15 cellular contexts compared by ENCODE assay signal in the genomic region with DNA sequence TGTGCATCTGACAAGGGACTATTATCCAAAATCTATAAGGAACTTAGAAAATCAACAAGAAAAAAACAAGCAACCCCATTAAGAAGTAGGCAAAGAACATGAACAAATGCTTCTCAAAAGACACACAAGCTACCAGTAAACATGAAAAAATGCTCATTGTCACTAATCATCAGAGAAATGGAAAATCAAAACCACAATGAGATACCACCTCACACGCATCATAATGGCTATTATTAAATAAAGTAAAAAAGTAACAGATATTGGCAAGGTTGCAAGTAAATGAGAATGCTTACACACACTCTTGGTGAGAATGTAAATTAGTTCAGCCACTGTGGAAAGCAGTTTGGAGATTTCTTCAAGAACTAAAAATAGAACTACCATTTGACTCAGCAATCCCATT.
DNase-seq lines count a peak whose midpoint lies in the region; TF ChIP-seq lines count a peak whose summit lies in the region.
"Had no signal": no experiment of that assay in that cellular context is flagged by ENCODE, and none has a peak within 500 bp of the region (broad histone marks: within the 10 kb centered on the region; RNA-seq: fewer than 3 reads in every experiment).

No MANE protein-coding gene starts in this region.

- H3K36me3 ChIP-seq in PC-9 (ENCODE audit: low read depth) (no peaks in the 10 kb centered on the region), testis (ENCODE audit: low read depth, missing control alignments) (no peaks in the 10 kb centered on the region)
- H3K36me3 ChIP-seq: BLaER1 had no signal

- intact Hi-C loops in PC-9 (cut with micrococcal nuclease; ENCODE audit: unreplicated experiment) (no loop called here), testis (cut with DNase I; ENCODE audit: low total_unique reads) (no loop called here)

- BruUV-seq in PC-9 (replicated peaks; lab: Mats Ljungman, UMichigan): no TSS peak

- H3K4me1 ChIP-seq in PC-9 (replicated peaks; ENCODE audit: insufficient read depth): no peaks in the 10 kb centered on the region
- no peaks in the 10 kb centered on the region for H3K4me1 ChIP-seq in testis
- H3K4me1 ChIP-seq: BLaER1 had no signal

- H3K9me2 ChIP-seq in PC-9 (ENCODE audit: insufficient read depth): no peaks in the 10 kb centered on the region

- H3K4me2 ChIP-seq in PC-9: no peak overlapping the region
- H3K4me2 ChIP-seq: BLaER1 had no signal

- DNase-seq in LHCN-M2 (ENCODE audit: low read depth): peak; percentile 22
- peak; percentile 22 for DNase-seq in astrocyte of the hippocampus (ENCODE audit: low read depth, low spot score)
- peak; percentile 17 for DNase-seq in kidney glomerular epithelial cell (lab: John Stamatoyannopoulos, UW)
- peak; percentile 61 for DNase-seq in renal cortical epithelial cell (ENCODE audit: low read depth)
- DNase-seq in PC-9: no peak
- no peak for DNase-seq in activated CD8-positive, alpha-beta memory T cell treated with anti-CD3 and anti-CD28 coated beads for 24 hours
- DNase-seq in testis: no peak
- no peak for DNase-seq in HCEC 1CT
- DNase-seq: 8988T; Calu3; CD4-positive, alpha-beta memory T cell; DMS79 treated with DMSO at 0.1 percent for 48 hours; GF-D8; H9 had no signal

- H3K79me2 ChIP-seq in PC-9 (ENCODE audit: low read depth): no peaks in the 10 kb centered on the region

- TF ChIP-seq CTCF in PC-9 (conservative IDR thresholded peaks at IDR 0.05) (no peak), testis (IDR thresholded peaks at IDR 0.05) (no peak)

- CTCF ChIA-PET in PC-9 (lab: Charles Lee): no interaction called here

- H3K9me3 ChIP-seq in PC-9 (ENCODE audit: insufficient read depth, low read depth) (no peaks in the 10 kb centered on the region), testis (no peaks in the 10 kb centered on the region)
- H3K9me3 ChIP-seq: BLaER1 had no signal

- no peaks in the 10 kb centered on the region for H4K20me1 ChIP-seq in PC-9 (ENCODE audit: insufficient read depth)
- H4K20me1 ChIP-seq: BLaER1 had no signal

- TF ChIP-seq POLR2A in testis (IDR thresholded peaks at IDR 0.05): no peak

- no peak overlapping the region for H2AFZ ChIP-seq in PC-9

- H3K27me3 ChIP-seq in PC-9 (ENCODE audit: insufficient read depth, low read depth) (no peaks in the 10 kb centered on the region), testis (no peaks in the 10 kb centered on the region)
- H3K27me3 ChIP-seq: BLaER1 had no signal

- H3K4me3 ChIP-seq in PC-9 (no peak overlapping the region), testis (no peak overlapping the region)
- H3K4me3 ChIP-seq: BLaER1 had no signal

- H3F3A ChIP-seq in PC-9 (ENCODE audit: insufficient read depth, low read depth): no peaks in the 10 kb centered on the region

- no peak overlapping the region for H3K27ac ChIP-seq in PC-9
- H3K27ac ChIP-seq in testis: no peak overlapping the region
- H3K27ac ChIP-seq: BLaER1 had no signal

- 83 to 88% methylated on average over 1 of the region's 1 CpG for WGBS in testis, 2 donors

- POLR2A ChIA-PET in PC-9 (lab: Charles Lee; ENCODE audit: unreplicated experiment): no interaction called here

Comparison
In these comparisons a context has a peak if more than half of its experiments do, and no peak if none do; other contexts are left out.
1. DNase-seq: peak in LHCN-M2 (single experiment), astrocyte of the hippocampus (single experiment), kidney glomerular epithelial cell (single experiment) and renal cortical epithelial cell (single experiment); none in PC-9 (0 of 2), activated CD8-positive, alpha-beta memory T cell treated with anti-CD3 and anti-CD28 coated beads for 24 hours (single experiment), testis (single experiment) and HCEC 1CT (single experiment).